In the genomic region with DNA sequence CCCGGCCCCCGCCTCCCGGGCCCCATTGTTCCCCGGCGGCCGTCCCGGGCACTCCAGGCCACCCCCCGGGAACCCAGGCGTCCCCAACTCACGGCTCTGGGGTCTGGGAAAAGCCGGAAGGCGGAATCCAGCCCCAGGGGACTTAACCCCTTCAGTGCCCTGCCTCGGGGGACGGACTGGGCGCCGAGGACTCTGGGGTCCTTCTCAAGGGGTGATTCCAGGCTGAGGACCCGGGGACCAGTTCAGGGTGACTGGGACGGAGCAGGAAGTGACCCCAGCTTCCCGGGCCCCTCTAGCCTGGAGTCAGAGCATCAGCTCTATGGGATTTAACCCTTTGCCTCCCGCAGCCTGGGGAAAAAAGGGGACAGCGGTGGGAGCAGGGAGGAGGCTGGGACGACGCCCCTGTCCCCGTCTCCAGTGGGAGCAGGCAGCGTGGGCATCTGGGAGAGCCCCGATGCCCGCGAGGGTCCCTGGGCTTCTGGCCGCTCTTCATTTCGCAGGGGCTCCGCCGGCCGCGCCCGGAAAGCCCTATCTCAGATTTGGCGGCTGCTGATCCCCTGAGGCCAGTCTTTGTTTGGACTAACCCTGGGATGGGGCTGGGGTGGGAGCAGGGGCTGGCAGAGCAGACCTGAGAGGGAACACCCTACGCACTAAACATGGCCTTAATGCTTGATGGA, we compare ENCODE assay signal across 1 cellular context.
TF ChIP-seq lines count a peak whose summit lies in the region.

Gene ZNF629 (minus strand): TSS at position 270 of the 677 bp plus-strand sequence. CDS start 2,723 bp downstream, outside the sequence.

TF ChIP-seq in HepG2, 621 proteins besides CTCF, POLR2A, EP300 and RAD21 (continued from another document and continues in another):
- TF ChIP-seq, protein P1, sequence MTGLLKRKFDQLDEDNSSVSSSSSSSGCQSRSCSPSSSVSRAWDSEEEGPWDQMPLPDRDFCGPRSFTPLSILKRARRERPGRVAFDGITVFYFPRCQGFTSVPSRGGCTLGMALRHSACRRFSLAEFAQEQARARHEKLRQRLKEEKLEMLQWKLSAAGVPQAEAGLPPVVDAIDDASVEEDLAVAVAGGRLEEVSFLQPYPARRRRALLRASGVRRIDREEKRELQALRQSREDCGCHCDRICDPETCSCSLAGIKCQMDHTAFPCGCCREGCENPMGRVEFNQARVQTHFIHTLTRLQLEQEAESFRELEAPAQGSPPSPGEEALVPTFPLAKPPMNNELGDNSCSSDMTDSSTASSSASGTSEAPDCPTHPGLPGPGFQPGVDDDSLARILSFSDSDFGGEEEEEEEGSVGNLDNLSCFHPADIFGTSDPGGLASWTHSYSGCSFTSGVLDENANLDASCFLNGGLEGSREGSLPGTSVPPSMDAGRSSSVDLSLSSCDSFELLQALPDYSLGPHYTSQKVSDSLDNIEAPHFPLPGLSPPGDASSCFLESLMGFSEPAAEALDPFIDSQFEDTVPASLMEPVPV (CRISPR knock-in tag; IDR thresholded peaks at IDR 0.05) = peak; percentile 36
- TF ChIP-seq TBX3 (IDR thresholded peaks at IDR 0.05; ENCODE audit: borderline replicate concordance) (no peak), RNF2 (conservative IDR thresholded peaks at IDR 0.05; ENCODE audit: low read depth) (no peak), ZMYM4 (CRISPR knock-in tag; IDR thresholded peaks at IDR 0.05) (peak; percentile 75), RFX5 (IDR thresholded peaks at IDR 0.05; ENCODE audit: low read depth, low read length) (no peak; the same call in 1 of the 2 replicates), ZNF607 (CRISPR knock-in tag; IDR thresholded peaks at IDR 0.05; ENCODE audit: borderline replicate concordance) (no peak), MED1 (CRISPR knock-in tag; IDR thresholded peaks at IDR 0.05) (peak; percentile 83), KDM4B (CRISPR knock-in tag; IDR thresholded peaks at IDR 0.05) (peak; percentile 90; the same call in 1 of the 2 replicates), ZBTB4 (CRISPR knock-in tag; IDR thresholded peaks at IDR 0.05; ENCODE audit: borderline replicate concordance) (peak; percentile 72), XBP1 (CRISPR knock-in tag; IDR thresholded peaks at IDR 0.05) (no peak), MTA1 (CRISPR knock-in tag; IDR thresholded peaks at IDR 0.05; ENCODE audit: borderline replicate concordance) (peak; percentile 84; the same call in 1 of the 2 replicates), NFE2L1 (CRISPR knock-in tag; IDR thresholded peaks at IDR 0.05; ENCODE audit: borderline replicate concordance) (no peak), ZNF749 (CRISPR knock-in tag; IDR thresholded peaks at IDR 0.05; ENCODE audit: borderline replicate concordance) (no peak), ARNT2 (CRISPR knock-in tag; IDR thresholded peaks at IDR 0.05; ENCODE audit: low read depth) (peak; percentile 61; the same call in 1 of the 2 replicates), BCL6 (CRISPR knock-in tag; IDR thresholded peaks at IDR 0.05) (no peak; the same call in 1 of the 2 replicates), ZNF672 (CRISPR knock-in tag; IDR thresholded peaks at IDR 0.05) (peak; percentile 79; the same call in 1 of the 2 replicates), RCOR2 (CRISPR knock-in tag; IDR thresholded peaks at IDR 0.05) (no peak), NRL (CRISPR knock-in tag; IDR thresholded peaks at IDR 0.05; ENCODE audit: borderline replicate concordance) (peak; percentile 95), ZNF781 (CRISPR knock-in tag; IDR thresholded peaks at IDR 0.05; ENCODE audit: borderline replicate concordance, not compliant biosample characterization) (no peak), TARDBP (CRISPR knock-in tag; IDR thresholded peaks at IDR 0.05) (peak; percentile 80), SSRP1 (CRISPR knock-in tag; IDR thresholded peaks at IDR 0.05) (no peak; the same call in 1 of the 2 replicates), ZNF792 (CRISPR knock-in tag; IDR thresholded peaks at IDR 0.05) (peak; percentile 54; the same call in 1 of the 2 replicates), ATF4 (CRISPR knock-in tag; IDR thresholded peaks at IDR 0.05) (peak in 1 of 2 experiments; percentile 64; a peak in 1 of 4 replicates), SMAD3 (CRISPR knock-in tag; IDR thresholded peaks at IDR 0.05) (peak; percentile 92), RXRA (CRISPR knock-in tag; IDR thresholded peaks at IDR 0.05) (peak; percentile 78), ZNF142 (CRISPR knock-in tag; IDR thresholded peaks at IDR 0.05) (no peak), ZZZ3 (CRISPR knock-in tag; IDR thresholded peaks at IDR 0.05; ENCODE audit: borderline replicate concordance) (0 out of 2 replicates have a peak, but pooled peaks have one; percentile 15), REST (IDR thresholded peaks at IDR 0.05; ENCODE audit: borderline replicate concordance in 1 of 2, low read depth in 1 of 2, low read length in 2 of 2) (peak in 1 of 2 experiments; percentile 81; a peak in 2 of 4 replicates), ZNF251 (CRISPR knock-in tag; IDR thresholded peaks at IDR 0.05) (no peak), CCDC6 (CRISPR knock-in tag; IDR thresholded peaks at IDR 0.05) (peak; percentile 8; the same call in 1 of the 2 replicates)
- TF ChIP-seq, protein P2, sequence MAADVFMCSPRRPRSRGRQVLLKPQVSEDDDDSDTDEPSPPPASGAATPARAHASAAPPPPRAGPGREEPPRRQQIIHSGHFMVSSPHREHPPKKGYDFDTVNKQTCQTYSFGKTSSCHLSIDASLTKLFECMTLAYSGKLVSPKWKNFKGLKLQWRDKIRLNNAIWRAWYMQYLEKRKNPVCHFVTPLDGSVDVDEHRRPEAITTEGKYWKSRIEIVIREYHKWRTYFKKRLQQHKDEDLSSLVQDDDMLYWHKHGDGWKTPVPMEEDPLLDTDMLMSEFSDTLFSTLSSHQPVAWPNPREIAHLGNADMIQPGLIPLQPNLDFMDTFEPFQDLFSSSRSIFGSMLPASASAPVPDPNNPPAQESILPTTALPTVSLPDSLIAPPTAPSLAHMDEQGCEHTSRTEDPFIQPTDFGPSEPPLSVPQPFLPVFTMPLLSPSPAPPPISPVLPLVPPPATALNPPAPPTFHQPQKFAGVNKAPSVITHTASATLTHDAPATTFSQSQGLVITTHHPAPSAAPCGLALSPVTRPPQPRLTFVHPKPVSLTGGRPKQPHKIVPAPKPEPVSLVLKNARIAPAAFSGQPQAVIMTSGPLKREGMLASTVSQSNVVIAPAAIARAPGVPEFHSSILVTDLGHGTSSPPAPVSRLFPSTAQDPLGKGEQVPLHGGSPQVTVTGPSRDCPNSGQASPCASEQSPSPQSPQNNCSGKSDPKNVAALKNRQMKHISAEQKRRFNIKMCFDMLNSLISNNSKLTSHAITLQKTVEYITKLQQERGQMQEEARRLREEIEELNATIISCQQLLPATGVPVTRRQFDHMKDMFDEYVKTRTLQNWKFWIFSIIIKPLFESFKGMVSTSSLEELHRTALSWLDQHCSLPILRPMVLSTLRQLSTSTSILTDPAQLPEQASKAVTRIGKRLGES (CRISPR knock-in tag; IDR thresholded peaks at IDR 0.05; ENCODE audit: borderline replicate concordance) = no peak
- TF ChIP-seq, protein P3, sequence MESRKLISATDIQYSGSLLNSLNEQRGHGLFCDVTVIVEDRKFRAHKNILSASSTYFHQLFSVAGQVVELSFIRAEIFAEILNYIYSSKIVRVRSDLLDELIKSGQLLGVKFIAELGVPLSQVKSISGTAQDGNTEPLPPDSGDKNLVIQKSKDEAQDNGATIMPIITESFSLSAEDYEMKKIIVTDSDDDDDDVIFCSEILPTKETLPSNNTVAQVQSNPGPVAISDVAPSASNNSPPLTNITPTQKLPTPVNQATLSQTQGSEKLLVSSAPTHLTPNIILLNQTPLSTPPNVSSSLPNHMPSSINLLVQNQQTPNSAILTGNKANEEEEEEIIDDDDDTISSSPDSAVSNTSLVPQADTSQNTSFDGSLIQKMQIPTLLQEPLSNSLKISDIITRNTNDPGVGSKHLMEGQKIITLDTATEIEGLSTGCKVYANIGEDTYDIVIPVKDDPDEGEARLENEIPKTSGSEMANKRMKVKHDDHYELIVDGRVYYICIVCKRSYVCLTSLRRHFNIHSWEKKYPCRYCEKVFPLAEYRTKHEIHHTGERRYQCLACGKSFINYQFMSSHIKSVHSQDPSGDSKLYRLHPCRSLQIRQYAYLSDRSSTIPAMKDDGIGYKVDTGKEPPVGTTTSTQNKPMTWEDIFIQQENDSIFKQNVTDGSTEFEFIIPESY (CRISPR knock-in tag; IDR thresholded peaks at IDR 0.05) = peak; percentile 74; the same call in 1 of the 2 replicates
- TF ChIP-seq, protein P4, sequence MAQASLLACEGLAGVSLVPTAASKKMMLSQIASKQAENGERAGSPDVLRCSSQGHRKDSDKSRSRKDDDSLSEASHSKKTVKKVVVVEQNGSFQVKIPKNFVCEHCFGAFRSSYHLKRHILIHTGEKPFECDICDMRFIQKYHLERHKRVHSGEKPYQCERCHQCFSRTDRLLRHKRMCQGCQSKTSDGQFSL (CRISPR knock-in tag; IDR thresholded peaks at IDR 0.05) = no peak
